Comparison of ENCODE assay signal across 1 cellular context in the genomic region with DNA sequence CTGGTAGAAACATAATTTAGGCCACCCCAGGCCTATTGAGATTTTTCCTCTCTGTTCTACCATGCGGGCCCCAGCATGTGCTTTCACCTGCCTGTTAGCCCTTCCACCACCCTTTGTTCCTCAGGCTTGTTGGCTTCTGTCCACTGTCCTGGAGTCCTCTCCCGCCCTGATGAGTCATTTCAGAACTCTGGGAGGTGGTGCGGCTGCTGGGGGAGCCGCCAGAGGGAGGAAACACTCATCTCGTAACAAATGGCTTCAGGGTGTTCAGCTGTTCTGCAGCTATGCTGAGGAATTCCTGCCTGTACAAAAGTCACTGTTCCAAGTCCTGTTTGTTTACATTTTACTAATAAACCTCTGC.
TF ChIP-seq lines count a peak whose summit lies in the region.

No MANE protein-coding gene starts in this region.

TF ChIP-seq in HEK293, 187 proteins besides CTCF, POLR2A, EP300 and RAD21 (continued from another document):
- TF ChIP-seq KLF1 (tag by site-specific recombination; IDR thresholded peaks at IDR 0.05) (peak; percentile 36; the same call in 1 of the 2 replicates), TCF7L2 (IDR thresholded peaks at IDR 0.05; ENCODE audit: borderline replicate concordance, low read depth, low read length) (no peak), ZNF350 (tag by site-specific recombination; IDR thresholded peaks at IDR 0.05) (no peak), ZNF341 (tag by site-specific recombination; IDR thresholded peaks at IDR 0.05; ENCODE audit: low read depth) (peak; percentile 89), ZNF664 (tag by site-specific recombination; IDR thresholded peaks at IDR 0.05) (no peak), ZBTB20 (tag by site-specific recombination; IDR thresholded peaks at IDR 0.05) (no peak), ZNF274 (IDR thresholded peaks at IDR 0.05; ENCODE audit: low read length) (no peak), ZNF274 (tag by site-specific recombination; IDR thresholded peaks at IDR 0.05; ENCODE audit: borderline replicate concordance) (no peak), GLIS1 (tag by site-specific recombination; IDR thresholded peaks at IDR 0.05) (peak; percentile 99), EGR2 (tag by site-specific recombination; IDR thresholded peaks at IDR 0.05; ENCODE audit: low read depth) (no peak), ZNF610 (tag by site-specific recombination; IDR thresholded peaks at IDR 0.05; ENCODE audit: borderline replicate concordance) (no peak), ZNF404 (tag by site-specific recombination; IDR thresholded peaks at IDR 0.05) (no peak), ZNF626 (tag by site-specific recombination; IDR thresholded peaks at IDR 0.05) (no peak), ZNF311 (tag by site-specific recombination; IDR thresholded peaks at IDR 0.05; ENCODE audit: borderline replicate concordance) (no peak), ZNF843 (tag by site-specific recombination; IDR thresholded peaks at IDR 0.05) (no peak), IKZF3 (tag by site-specific recombination; IDR thresholded peaks at IDR 0.05) (no peak), ZNF837 (tag by site-specific recombination; IDR thresholded peaks at IDR 0.05) (no peak), ZNF366 (tag by site-specific recombination; conservative IDR thresholded peaks at IDR 0.05) (no peak), ZNF394 (tag by site-specific recombination; IDR thresholded peaks at IDR 0.05; ENCODE audit: borderline replicate concordance) (no peak), ZBTB1 (tag by site-specific recombination; IDR thresholded peaks at IDR 0.05) (no peak), ZBTB8A (tag by site-specific recombination; IDR thresholded peaks at IDR 0.05) (no peak), ZIC2 (tag by site-specific recombination; IDR thresholded peaks at IDR 0.05) (peak; percentile 89), MEIS1 (CRISPR knock-in tag; IDR thresholded peaks at IDR 0.05; ENCODE audit: borderline replicate concordance) (no peak)
- TF ChIP-seq, protein P1, sequence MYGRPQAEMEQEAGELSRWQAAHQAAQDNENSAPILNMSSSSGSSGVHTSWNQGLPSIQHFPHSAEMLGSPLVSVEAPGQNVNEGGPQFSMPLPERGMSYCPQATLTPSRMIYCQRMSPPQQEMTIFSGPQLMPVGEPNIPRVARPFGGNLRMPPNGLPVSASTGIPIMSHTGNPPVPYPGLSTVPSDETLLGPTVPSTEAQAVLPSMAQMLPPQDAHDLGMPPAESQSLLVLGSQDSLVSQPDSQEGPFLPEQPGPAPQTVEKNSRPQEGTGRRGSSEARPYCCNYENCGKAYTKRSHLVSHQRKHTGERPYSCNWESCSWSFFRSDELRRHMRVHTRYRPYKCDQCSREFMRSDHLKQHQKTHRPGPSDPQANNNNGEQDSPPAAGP (tag by site-specific recombination; IDR thresholded peaks at IDR 0.05), result 0 out of 2 replicates have a peak, but pooled peaks have one; percentile 34
- TF ChIP-seq, protein P2, sequence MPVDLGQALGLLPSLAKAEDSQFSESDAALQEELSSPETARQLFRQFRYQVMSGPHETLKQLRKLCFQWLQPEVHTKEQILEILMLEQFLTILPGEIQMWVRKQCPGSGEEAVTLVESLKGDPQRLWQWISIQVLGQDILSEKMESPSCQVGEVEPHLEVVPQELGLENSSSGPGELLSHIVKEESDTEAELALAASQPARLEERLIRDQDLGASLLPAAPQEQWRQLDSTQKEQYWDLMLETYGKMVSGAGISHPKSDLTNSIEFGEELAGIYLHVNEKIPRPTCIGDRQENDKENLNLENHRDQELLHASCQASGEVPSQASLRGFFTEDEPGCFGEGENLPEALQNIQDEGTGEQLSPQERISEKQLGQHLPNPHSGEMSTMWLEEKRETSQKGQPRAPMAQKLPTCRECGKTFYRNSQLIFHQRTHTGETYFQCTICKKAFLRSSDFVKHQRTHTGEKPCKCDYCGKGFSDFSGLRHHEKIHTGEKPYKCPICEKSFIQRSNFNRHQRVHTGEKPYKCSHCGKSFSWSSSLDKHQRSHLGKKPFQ (tag by site-specific recombination; IDR thresholded peaks at IDR 0.05), result no peak
- TF ChIP-seq, protein P3, sequence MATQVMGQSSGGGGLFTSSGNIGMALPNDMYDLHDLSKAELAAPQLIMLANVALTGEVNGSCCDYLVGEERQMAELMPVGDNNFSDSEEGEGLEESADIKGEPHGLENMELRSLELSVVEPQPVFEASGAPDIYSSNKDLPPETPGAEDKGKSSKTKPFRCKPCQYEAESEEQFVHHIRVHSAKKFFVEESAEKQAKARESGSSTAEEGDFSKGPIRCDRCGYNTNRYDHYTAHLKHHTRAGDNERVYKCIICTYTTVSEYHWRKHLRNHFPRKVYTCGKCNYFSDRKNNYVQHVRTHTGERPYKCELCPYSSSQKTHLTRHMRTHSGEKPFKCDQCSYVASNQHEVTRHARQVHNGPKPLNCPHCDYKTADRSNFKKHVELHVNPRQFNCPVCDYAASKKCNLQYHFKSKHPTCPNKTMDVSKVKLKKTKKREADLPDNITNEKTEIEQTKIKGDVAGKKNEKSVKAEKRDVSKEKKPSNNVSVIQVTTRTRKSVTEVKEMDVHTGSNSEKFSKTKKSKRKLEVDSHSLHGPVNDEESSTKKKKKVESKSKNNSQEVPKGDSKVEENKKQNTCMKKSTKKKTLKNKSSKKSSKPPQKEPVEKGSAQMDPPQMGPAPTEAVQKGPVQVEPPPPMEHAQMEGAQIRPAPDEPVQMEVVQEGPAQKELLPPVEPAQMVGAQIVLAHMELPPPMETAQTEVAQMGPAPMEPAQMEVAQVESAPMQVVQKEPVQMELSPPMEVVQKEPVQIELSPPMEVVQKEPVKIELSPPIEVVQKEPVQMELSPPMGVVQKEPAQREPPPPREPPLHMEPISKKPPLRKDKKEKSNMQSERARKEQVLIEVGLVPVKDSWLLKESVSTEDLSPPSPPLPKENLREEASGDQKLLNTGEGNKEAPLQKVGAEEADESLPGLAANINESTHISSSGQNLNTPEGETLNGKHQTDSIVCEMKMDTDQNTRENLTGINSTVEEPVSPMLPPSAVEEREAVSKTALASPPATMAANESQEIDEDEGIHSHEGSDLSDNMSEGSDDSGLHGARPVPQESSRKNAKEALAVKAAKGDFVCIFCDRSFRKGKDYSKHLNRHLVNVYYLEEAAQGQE (tag by site-specific recombination; IDR thresholded peaks at IDR 0.05), result peak; percentile 73
- TF ChIP-seq, protein P4, sequence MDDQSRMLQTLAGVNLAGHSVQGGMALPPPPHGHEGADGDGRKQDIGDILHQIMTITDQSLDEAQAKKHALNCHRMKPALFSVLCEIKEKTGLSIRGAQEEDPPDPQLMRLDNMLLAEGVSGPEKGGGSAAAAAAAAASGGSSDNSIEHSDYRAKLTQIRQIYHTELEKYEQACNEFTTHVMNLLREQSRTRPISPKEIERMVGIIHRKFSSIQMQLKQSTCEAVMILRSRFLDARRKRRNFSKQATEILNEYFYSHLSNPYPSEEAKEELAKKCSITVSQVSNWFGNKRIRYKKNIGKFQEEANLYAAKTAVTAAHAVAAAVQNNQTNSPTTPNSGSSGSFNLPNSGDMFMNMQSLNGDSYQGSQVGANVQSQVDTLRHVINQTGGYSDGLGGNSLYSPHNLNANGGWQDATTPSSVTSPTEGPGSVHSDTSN (CRISPR knock-in tag; IDR thresholded peaks at IDR 0.05), result no peak
- TF ChIP-seq, protein P5, sequence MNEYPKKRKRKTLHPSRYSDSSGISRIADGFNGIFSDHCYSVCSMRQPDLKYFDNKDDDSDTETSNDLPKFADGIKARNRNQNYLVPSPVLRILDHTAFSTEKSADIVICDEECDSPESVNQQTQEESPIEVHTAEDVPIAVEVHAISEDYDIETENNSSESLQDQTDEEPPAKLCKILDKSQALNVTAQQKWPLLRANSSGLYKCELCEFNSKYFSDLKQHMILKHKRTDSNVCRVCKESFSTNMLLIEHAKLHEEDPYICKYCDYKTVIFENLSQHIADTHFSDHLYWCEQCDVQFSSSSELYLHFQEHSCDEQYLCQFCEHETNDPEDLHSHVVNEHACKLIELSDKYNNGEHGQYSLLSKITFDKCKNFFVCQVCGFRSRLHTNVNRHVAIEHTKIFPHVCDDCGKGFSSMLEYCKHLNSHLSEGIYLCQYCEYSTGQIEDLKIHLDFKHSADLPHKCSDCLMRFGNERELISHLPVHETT (tag by site-specific recombination; IDR thresholded peaks at IDR 0.05), result no peak
- TF ChIP-seq, protein P6, sequence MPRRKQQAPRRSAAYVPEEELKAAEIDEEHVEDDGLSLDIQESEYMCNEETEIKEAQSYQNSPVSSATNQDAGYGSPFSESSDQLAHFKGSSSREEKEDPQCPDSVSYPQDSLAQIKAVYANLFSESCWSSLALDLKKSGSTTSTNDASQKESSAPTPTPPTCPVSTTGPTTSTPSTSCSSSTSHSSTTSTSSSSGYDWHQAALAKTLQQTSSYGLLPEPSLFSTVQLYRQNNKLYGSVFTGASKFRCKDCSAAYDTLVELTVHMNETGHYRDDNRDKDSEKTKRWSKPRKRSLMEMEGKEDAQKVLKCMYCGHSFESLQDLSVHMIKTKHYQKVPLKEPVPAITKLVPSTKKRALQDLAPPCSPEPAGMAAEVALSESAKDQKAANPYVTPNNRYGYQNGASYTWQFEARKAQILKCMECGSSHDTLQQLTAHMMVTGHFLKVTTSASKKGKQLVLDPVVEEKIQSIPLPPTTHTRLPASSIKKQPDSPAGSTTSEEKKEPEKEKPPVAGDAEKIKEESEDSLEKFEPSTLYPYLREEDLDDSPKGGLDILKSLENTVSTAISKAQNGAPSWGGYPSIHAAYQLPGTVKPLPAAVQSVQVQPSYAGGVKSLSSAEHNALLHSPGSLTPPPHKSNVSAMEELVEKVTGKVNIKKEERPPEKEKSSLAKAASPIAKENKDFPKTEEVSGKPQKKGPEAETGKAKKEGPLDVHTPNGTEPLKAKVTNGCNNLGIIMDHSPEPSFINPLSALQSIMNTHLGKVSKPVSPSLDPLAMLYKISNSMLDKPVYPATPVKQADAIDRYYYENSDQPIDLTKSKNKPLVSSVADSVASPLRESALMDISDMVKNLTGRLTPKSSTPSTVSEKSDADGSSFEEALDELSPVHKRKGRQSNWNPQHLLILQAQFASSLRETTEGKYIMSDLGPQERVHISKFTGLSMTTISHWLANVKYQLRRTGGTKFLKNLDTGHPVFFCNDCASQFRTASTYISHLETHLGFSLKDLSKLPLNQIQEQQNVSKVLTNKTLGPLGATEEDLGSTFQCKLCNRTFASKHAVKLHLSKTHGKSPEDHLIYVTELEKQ (tag by site-specific recombination; IDR thresholded peaks at IDR 0.05; ENCODE audit: borderline replicate concordance), result no peak
- TF ChIP-seq, protein P7, sequence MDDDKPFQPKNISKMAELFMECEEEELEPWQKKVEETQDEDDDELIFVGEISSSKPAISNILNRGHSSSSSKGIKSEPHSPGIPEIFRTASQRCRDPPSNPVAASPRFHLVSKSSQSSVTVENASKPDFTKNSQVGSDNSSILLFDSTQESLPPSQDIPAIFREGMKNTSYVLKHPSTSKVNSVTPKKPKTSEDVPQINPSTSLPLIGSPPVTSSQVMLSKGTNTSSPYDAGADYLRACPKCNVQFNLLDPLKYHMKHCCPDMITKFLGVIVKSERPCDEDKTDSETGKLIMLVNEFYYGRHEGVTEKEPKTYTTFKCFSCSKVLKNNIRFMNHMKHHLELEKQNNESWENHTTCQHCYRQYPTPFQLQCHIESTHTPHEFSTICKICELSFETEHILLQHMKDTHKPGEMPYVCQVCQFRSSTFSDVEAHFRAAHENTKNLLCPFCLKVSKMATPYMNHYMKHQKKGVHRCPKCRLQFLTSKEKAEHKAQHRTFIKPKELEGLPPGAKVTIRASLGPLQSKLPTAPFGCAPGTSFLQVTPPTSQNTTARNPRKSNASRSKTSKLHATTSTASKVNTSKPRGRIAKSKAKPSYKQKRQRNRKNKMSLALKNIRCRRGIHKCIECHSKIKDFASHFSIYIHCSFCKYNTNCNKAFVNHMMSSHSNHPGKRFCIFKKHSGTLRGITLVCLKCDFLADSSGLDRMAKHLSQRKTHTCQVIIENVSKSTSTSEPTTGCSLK (tag by site-specific recombination; IDR thresholded peaks at IDR 0.05), result no peak
TF ChIP-seq in HEK293: peak in this region for 16.
